Comparison of ENCODE assay signal across 1 cellular context in genomic region chr17:80807882-80808281, GRCh38.
A peak's percentile ranks its signal among the peaks of the same experiment; 100 is the strongest.
TF ChIP-seq lines count a peak whose summit lies in the region.

No MANE protein-coding gene starts in this region.

TF ChIP-seq in K562, 482 proteins besides CTCF, POLR2A, EP300 and RAD21 (continued from another document and continues in another):
- TF ChIP-seq BCLAF1 (IDR thresholded peaks at IDR 0.05; ENCODE audit: borderline replicate concordance in 1 of 2, control insufficient read depth in 1 of 2, low read depth in 2 of 2, low read length in 1 of 2) (no peak), NR2C1 (IDR thresholded peaks at IDR 0.05) (no peak), NR2C1 (tag; IDR thresholded peaks at IDR 0.05) (no peak), TCF3 (CRISPR knock-in tag; IDR thresholded peaks at IDR 0.05) (peak; percentile 68), ZBTB7A (IDR thresholded peaks at IDR 0.05; ENCODE audit: borderline replicate concordance, control insufficient read depth, low read depth, low read length) (no peak), HDAC8 (tag; IDR thresholded peaks at IDR 0.05) (no peak), DPF2 (IDR thresholded peaks at IDR 0.05) (peak; percentile 45; the same call in 1 of the 2 replicates), TOE1 (IDR thresholded peaks at IDR 0.05; ENCODE audit: borderline replicate concordance) (no peak), TOE1 (CRISPR knock-in tag; IDR thresholded peaks at IDR 0.05; ENCODE audit: borderline replicate concordance, low read depth) (no peak), ZNF780A (CRISPR knock-in tag; IDR thresholded peaks at IDR 0.05) (no peak), ZBTB40 (IDR thresholded peaks at IDR 0.05) (no peak), ZBTB40 (CRISPR knock-in tag; IDR thresholded peaks at IDR 0.05) (no peak), ZNF133 (CRISPR knock-in tag; IDR thresholded peaks at IDR 0.05) (no peak), ZNF212 (CRISPR knock-in tag; IDR thresholded peaks at IDR 0.05) (no peak), CHAMP1 (IDR thresholded peaks at IDR 0.05) (no peak), FIP1L1 (IDR thresholded peaks at IDR 0.05; ENCODE audit: low read depth, low read length, poor library complexity, severe bottlenecking) (no peak), BACH1 (tag; IDR thresholded peaks at IDR 0.05) (no peak), ZNF695 (CRISPR knock-in tag; IDR thresholded peaks at IDR 0.05) (no peak), FOXM1 (IDR thresholded peaks at IDR 0.05; ENCODE audit: low read depth) (peak; percentile 37; the same call in 1 of the 2 replicates), FOXM1 (CRISPR knock-in tag; IDR thresholded peaks at IDR 0.05; ENCODE audit: low read depth) (no peak), PYGO2 (tag; IDR thresholded peaks at IDR 0.05) (no peak), POLR2G (IDR thresholded peaks at IDR 0.05; ENCODE audit: low read depth, low read length) (no peak), NR1H2 (CRISPR knock-in tag; IDR thresholded peaks at IDR 0.05) (no peak), BCL6 (CRISPR knock-in tag; IDR thresholded peaks at IDR 0.05) (no peak), TFAP4 (CRISPR knock-in tag; IDR thresholded peaks at IDR 0.05; ENCODE audit: borderline replicate concordance) (no peak), SFPQ (IDR thresholded peaks at IDR 0.05; ENCODE audit: low read depth, low read length) (no peak), FOXP4 (CRISPR knock-in tag; IDR thresholded peaks at IDR 0.05; ENCODE audit: borderline replicate concordance) (no peak), POLR2AphosphoS5 (IDR thresholded peaks at IDR 0.05; ENCODE audit: control insufficient read depth, insufficient read depth, low read depth, low read length) (no peak), MBD1 (CRISPR knock-in tag; IDR thresholded peaks at IDR 0.05) (no peak), ARID1B (IDR thresholded peaks at IDR 0.05) (peak; percentile 78), HBP1 (CRISPR knock-in tag; IDR thresholded peaks at IDR 0.05) (no peak), CHD4 (IDR thresholded peaks at IDR 0.05; ENCODE audit: insufficient read depth, insufficient replicate concordance, low read depth, low read length, poor library complexity, severe bottlenecking) (no peak), CAMTA2 (CRISPR knock-in tag; conservative IDR thresholded peaks at IDR 0.05) (no peak), ELF1 (tag; IDR thresholded peaks at IDR 0.05) (no peak), C11orf30 (IDR thresholded peaks at IDR 0.05; ENCODE audit: low read depth) (no peak), SNIP1 (IDR thresholded peaks at IDR 0.05; ENCODE audit: low read depth) (no peak)
